2 cellular contexts compared by ENCODE assay signal in genomic region chr19:51993422-51993821, GRCh38.
TF ChIP-seq lines count a peak whose summit lies in the region.

No MANE protein-coding gene starts in this region.

TF ChIP-seq in liver, 16 proteins besides CTCF, POLR2A, EP300 and RAD21:
- TF ChIP-seq HNF4G (IDR thresholded peaks at IDR 0.05), result no peak

TF ChIP-seq in HepG2, 621 proteins besides CTCF, POLR2A, EP300 and RAD21:
- TF ChIP-seq HDAC6 (IDR thresholded peaks at IDR 0.05; ENCODE audit: low read depth, low read length) (no peak), ZNF530 (CRISPR knock-in tag; IDR thresholded peaks at IDR 0.05; ENCODE audit: low read depth) (no peak), BRF2 (CRISPR knock-in tag; IDR thresholded peaks at IDR 0.05) (no peak), ZNF350 (CRISPR knock-in tag; IDR thresholded peaks at IDR 0.05; ENCODE audit: borderline replicate concordance, low read depth) (no peak), FOXO4 (CRISPR knock-in tag; conservative IDR thresholded peaks at IDR 0.05) (no peak), ATF7-NPFF (CRISPR knock-in tag; IDR thresholded peaks at IDR 0.05; ENCODE audit: low read depth) (no peak), ARID5B (CRISPR knock-in tag; IDR thresholded peaks at IDR 0.05) (no peak)
